1 cellular context compared by ENCODE assay signal in the genomic region with DNA sequence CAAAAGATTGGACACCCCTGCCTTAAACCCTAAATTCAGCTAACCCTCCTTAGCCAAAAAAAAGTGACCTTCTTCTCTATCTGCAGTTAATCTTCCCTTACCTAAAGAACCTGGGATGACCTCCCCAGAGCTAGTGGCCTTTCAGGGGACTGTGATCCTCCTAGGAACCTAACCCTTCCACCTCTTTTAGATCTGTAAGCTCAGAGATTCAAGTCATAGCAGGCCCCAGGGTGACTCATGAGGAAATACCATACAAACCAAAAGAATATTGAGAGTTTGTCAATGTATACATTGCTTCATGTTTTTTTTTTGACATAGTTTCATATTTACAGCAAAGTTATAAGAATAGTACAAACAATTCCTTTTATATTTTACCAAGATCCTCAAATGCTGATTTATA.
A peak's percentile ranks its signal among the peaks of the same experiment; 100 is the strongest.
TF ChIP-seq lines count a peak whose summit lies in the region.

No MANE protein-coding gene starts in this region.

TF ChIP-seq in endothelial cell of umbilical vein, 7 proteins besides CTCF, POLR2A, EP300 and RAD21:
- TF ChIP-seq FOS (IDR thresholded peaks at IDR 0.05; ENCODE audit: borderline replicate concordance, insufficient read depth, low read length) (peak; percentile 38), GATA2 (IDR thresholded peaks at IDR 0.05; ENCODE audit: insufficient read depth, insufficient read length, low read depth, low read length) (no peak)
